26 cellular contexts compared by ENCODE assay signal in the genomic region with DNA sequence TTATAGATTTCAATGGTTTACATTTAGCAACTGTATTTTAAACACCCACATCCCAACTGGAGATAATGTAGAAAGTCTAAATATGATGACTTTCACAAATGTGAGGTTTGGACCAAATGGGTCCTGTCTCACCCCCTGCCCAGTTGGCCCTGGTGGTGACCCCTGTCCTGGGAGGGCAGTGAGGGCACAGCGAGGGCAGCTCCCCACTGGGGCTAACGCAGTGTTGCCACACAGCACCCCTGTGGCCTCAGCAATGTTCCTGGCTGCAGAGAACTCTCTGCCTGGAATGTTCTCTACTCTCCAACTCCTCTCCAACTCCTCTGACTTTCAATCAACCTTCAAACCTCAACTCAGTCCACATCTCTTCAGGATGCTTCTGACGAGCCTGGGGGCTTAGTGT. TPM values are rescaled to one million over a fixed set of nuclear protein-coding genes. Genes with fewer than 3 reads are reported as not detected.
DNase-seq lines count a peak whose midpoint lies in the region; ATAC-seq and TF ChIP-seq lines count a peak whose summit lies in the region.
"Had no signal": no experiment of that assay in that cellular context is flagged by ENCODE, and none has a peak within 500 bp of the region (broad histone marks: within the 10 kb centered on the region; RNA-seq: fewer than 3 reads in every experiment).

No MANE protein-coding gene starts in this region.

- H3K36me3 ChIP-seq in left ventricle myocardium inferior: no peaks in the 10 kb centered on the region
- H3K36me3 ChIP-seq: BE2C, BLaER1 had no signal

- DNase-seq in left ventricle myocardium superior (no peak), left ventricle myocardium inferior (no peak), neural crest cell (ENCODE audit: low read depth, low spot score) (no peak), posterior vena cava (ENCODE audit: low spot score) (peak; percentile 11), iPS-NIHi7 (ENCODE audit: extremely low spot score) (no peak)
- DNase-seq: 8988T; ACHN; BE2C; CD4-positive, alpha-beta memory T cell; CD4-positive, CD25-positive, alpha-beta regulatory T cell; CD8-positive, alpha-beta memory T cell; COR-L47; DMS 273 treated with DMSO at 0.1 percent for 48 hours; DMS153; DMS53; DMS79; DND-41; EL; GDM1 had no signal

- intact Hi-C loops in left ventricle myocardium superior (cut with micrococcal nuclease) (no loop called here), left ventricle myocardium inferior (cut with micrococcal nuclease) (no loop called here), posterior vena cava (cut with DNase I) (loop anchor here in 1 of 2 donors (10.0 kb wide), 1 partner anchor 288 kb away; no protein-coding TSS in a partner anchor)

- H3K27ac Mint-ChIP-seq in neural crest cell (ENCODE audit: unreplicated experiment): peak overlapping the region; percentile 94
- H3K27ac Mint-ChIP-seq: CD4-positive, CD25-positive, alpha-beta regulatory T cell; CD8-positive, alpha-beta memory T cell had no signal

- H3K36me3 Mint-ChIP-seq in neural crest cell (ENCODE audit: low read depth): no peaks in the 10 kb centered on the region
- H3K36me3 Mint-ChIP-seq: CD14-positive monocyte; CD4-positive, alpha-beta memory T cell; CD4-positive, CD25-positive, alpha-beta regulatory T cell; CD8-positive, alpha-beta memory T cell had no signal

- no peaks in the 10 kb centered on the region for H3K27me3 ChIP-seq in left ventricle myocardium inferior (ENCODE audit: low read depth)
- H3K27me3 ChIP-seq: BE2C, BLaER1 had no signal

- peak; percentile 11 for ATAC-seq in left ventricle myocardium superior
- no peak for ATAC-seq in HG02970 (IDR thresholded peaks at IDR 0.05; ENCODE audit: low FRiP score, unreplicated experiment)
- ATAC-seq: GM12878 had no signal

- peaks cover 21% of the 10 kb centered on the region for H3K4me1 Mint-ChIP-seq in neural crest cell
- H3K4me1 Mint-ChIP-seq: CD4-positive, alpha-beta memory T cell; CD4-positive, CD25-positive, alpha-beta regulatory T cell; CD8-positive, alpha-beta memory T cell had no signal

- H3K4me3 Mint-ChIP-seq in neural crest cell: no peak overlapping the region
- H3K4me3 Mint-ChIP-seq: CD4-positive, alpha-beta memory T cell; CD4-positive, CD25-positive, alpha-beta regulatory T cell; CD8-positive, alpha-beta memory T cell had no signal

- TF ChIP-seq CTCF in left ventricle myocardium inferior (IDR thresholded peaks at IDR 0.05; ENCODE audit: borderline replicate concordance): no peak
- no peak for TF ChIP-seq CTCF in neural crest cell (conservative IDR thresholded peaks at IDR 0.05)

- no peak overlapping the region for H3K4me3 ChIP-seq in left ventricle myocardium inferior
- H3K4me3 ChIP-seq: BLaER1, GM12878 had no signal

- H3K27ac ChIP-seq in left ventricle myocardium inferior (replicated peaks): no peak overlapping the region
- H3K27ac ChIP-seq: BLaER1 had no signal

- no peaks in the 10 kb centered on the region for H3K4me1 ChIP-seq in left ventricle myocardium inferior
- H3K4me1 ChIP-seq: BE2C had no signal

- H3K9me3 Mint-ChIP-seq in neural crest cell: no peaks in the 10 kb centered on the region
- H3K9me3 Mint-ChIP-seq: CD14-positive monocyte; CD4-positive, alpha-beta memory T cell; CD4-positive, CD25-positive, alpha-beta regulatory T cell; CD8-positive, alpha-beta memory T cell had no signal

- H3K9me3 ChIP-seq in left ventricle myocardium inferior (replicated peaks): no peaks in the 10 kb centered on the region
- H3K9me3 ChIP-seq: BE2C, BLaER1 had no signal

- H3K27me3 Mint-ChIP-seq in neural crest cell (ENCODE audit: low read depth): no peaks in the 10 kb centered on the region
- H3K27me3 Mint-ChIP-seq: CD4-positive, alpha-beta memory T cell; CD4-positive, CD25-positive, alpha-beta regulatory T cell had no signal

RNA-seq across cellular contexts. Expression of gene KCNA10, which starts 25.9 kb away (rescaled TPM):
- total RNA-seq in left ventricle myocardium superior (not detected), left ventricle myocardium inferior (not detected), neural crest cell (not detected in 2 replicates), posterior vena cava (not detected)
- total RNA-seq: A673; CD4-positive, alpha-beta memory T cell; CD4-positive, CD25-positive, alpha-beta regulatory T cell; CD8-positive, alpha-beta memory T cell; Daoy; G401; GM12878 had no signal

RNA-seq across cellular contexts. Expression of gene PROK1, which starts 42.1 kb away (rescaled TPM):
- not detected for total RNA-seq in left ventricle myocardium superior
- total RNA-seq in left ventricle myocardium inferior: not detected
- not detected in 2 replicates for total RNA-seq in neural crest cell
- under 1 TPM in 1 of 2 donors, not detected in 1; 0.32 TPM for total RNA-seq in posterior vena cava
- total RNA-seq: A673; CD4-positive, alpha-beta memory T cell; CD4-positive, CD25-positive, alpha-beta regulatory T cell; CD8-positive, alpha-beta memory T cell; Daoy; G401; GM12878 had no signal
